1 cellular context compared by ENCODE assay signal in the genomic region with DNA sequence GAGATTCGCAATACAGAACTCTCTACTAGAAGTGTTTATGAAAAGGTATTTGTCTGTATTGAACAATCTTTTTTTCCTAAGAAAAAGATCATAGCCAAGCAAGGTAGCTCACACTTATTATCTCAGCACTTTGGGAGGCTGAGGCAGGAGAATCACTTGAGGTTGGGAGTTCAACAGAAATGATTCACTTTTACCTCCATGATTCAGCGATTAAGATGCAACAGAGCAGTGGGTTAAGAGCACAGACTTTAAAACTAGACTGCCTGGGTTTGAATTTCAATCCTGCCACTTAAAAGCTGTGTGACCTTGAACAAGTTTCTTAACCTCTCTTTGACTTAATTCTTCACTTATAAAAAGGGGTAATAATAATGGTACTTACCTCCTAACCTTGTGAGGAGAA.
TF ChIP-seq lines count a peak whose summit lies in the region.

No MANE protein-coding gene starts in this region.

TF ChIP-seq in IMR-90, 13 proteins besides CTCF, POLR2A, EP300 and RAD21 (continued from another document):
- TF ChIP-seq BHLHE40 (IDR thresholded peaks at IDR 0.05; ENCODE audit: low read depth, low read length), result no peak
- no peak for TF ChIP-seq FOS (IDR thresholded peaks at IDR 0.05; ENCODE audit: low read depth, low read length)
- no peak for TF ChIP-seq SMC3 (IDR thresholded peaks at IDR 0.05; ENCODE audit: low read depth, low read length)
- TF ChIP-seq CHD1 (IDR thresholded peaks at IDR 0.05; ENCODE audit: low read depth, low read length), result no peak
- TF ChIP-seq MAFK (IDR thresholded peaks at IDR 0.05; ENCODE audit: low read depth, low read length), result no peak
